In genomic region chr16:20424129-20424866, GRCh38 we compare ENCODE assay signal across 1 cellular context.
TF ChIP-seq lines count a peak whose summit lies in the region.

No MANE protein-coding gene starts in this region.

TF ChIP-seq in HepG2, 621 proteins besides CTCF, POLR2A, EP300 and RAD21 (continued from another document and continues in another):
- TF ChIP-seq ZBTB40 (IDR thresholded peaks at IDR 0.05) (no peak), ZBTB40 (CRISPR knock-in tag; IDR thresholded peaks at IDR 0.05) (no peak; the same call in 1 of the 2 replicates), NR2F1 (CRISPR knock-in tag; IDR thresholded peaks at IDR 0.05) (peak; percentile 38 to 72; a peak in 2 of 4 replicates), ZBTB4 (CRISPR knock-in tag; IDR thresholded peaks at IDR 0.05; ENCODE audit: borderline replicate concordance) (0 out of 2 replicates have a peak, but pooled peaks have one; percentile 22), SMAD3 (CRISPR knock-in tag; IDR thresholded peaks at IDR 0.05) (peak; percentile 66; the same call in 1 of the 2 replicates), HBP1 (CRISPR knock-in tag; IDR thresholded peaks at IDR 0.05; ENCODE audit: low read depth) (peak; percentile 63; the same call in 1 of the 2 replicates), KMT2A (CRISPR knock-in tag; IDR thresholded peaks at IDR 0.05) (no peak), ZNF430 (CRISPR knock-in tag; IDR thresholded peaks at IDR 0.05) (peak; percentile 72; the same call in 1 of the 2 replicates), GZF1 (CRISPR knock-in tag; IDR thresholded peaks at IDR 0.05) (no peak), HMG20B (CRISPR knock-in tag; conservative IDR thresholded peaks at IDR 0.05) (peak; percentile 72; the same call in 1 of the 2 replicates), ZSCAN30 (CRISPR knock-in tag; IDR thresholded peaks at IDR 0.05) (no peak), ZNF33B (CRISPR knock-in tag; IDR thresholded peaks at IDR 0.05) (0 out of 2 replicates have a peak, but pooled peaks have one; percentile 32), E2F1 (CRISPR knock-in tag; IDR thresholded peaks at IDR 0.05) (no peak), ZNF343 (CRISPR knock-in tag; IDR thresholded peaks at IDR 0.05) (no peak), RAD51 (IDR thresholded peaks at IDR 0.05; ENCODE audit: borderline replicate concordance) (peak; percentile 20; the same call in 1 of the 2 replicates), SYNCRIP (IDR thresholded peaks at IDR 0.05; ENCODE audit: insufficient read depth, low read depth, low read length) (no peak), ZNF607 (CRISPR knock-in tag; IDR thresholded peaks at IDR 0.05; ENCODE audit: borderline replicate concordance) (peak; percentile 79; the same call in 1 of the 2 replicates), TRIM24 (CRISPR knock-in tag; IDR thresholded peaks at IDR 0.05) (no peak), CSRNP1 (CRISPR knock-in tag; IDR thresholded peaks at IDR 0.05) (no peak), ZNF232 (CRISPR knock-in tag; IDR thresholded peaks at IDR 0.05; ENCODE audit: borderline replicate concordance) (peak; percentile 75; the same call in 1 of the 2 replicates), MZF1 (CRISPR knock-in tag; IDR thresholded peaks at IDR 0.05; ENCODE audit: borderline replicate concordance) (0 out of 2 replicates have a peak, but pooled peaks have one; percentile 81), SMYD3 (CRISPR knock-in tag; IDR thresholded peaks at IDR 0.05) (no peak; the same call in 1 of the 2 replicates), SP140L (CRISPR knock-in tag; IDR thresholded peaks at IDR 0.05; ENCODE audit: borderline replicate concordance) (peak; percentile 92), MIER3 (CRISPR knock-in tag; IDR thresholded peaks at IDR 0.05; ENCODE audit: borderline replicate concordance) (no peak), FOXA1 (IDR thresholded peaks at IDR 0.05) (no peak), FOXA1 (CRISPR knock-in tag; IDR thresholded peaks at IDR 0.05) (0 out of 2 replicates have a peak, but pooled peaks have one; percentile 46), SP1 (IDR thresholded peaks at IDR 0.05) (no peak), SP1 (CRISPR knock-in tag; IDR thresholded peaks at IDR 0.05) (0 out of 2 replicates have a peak, but pooled peaks have one; percentile 30), ZNF629 (CRISPR knock-in tag; conservative IDR thresholded peaks at IDR 0.05) (0 out of 2 replicates have a peak, but pooled peaks have one; percentile 10), RORA (CRISPR knock-in tag; IDR thresholded peaks at IDR 0.05) (0 out of 2 replicates have a peak, but pooled peaks have one; percentile 86), RNF2 (conservative IDR thresholded peaks at IDR 0.05; ENCODE audit: low read depth) (no peak), ZBTB3 (CRISPR knock-in tag; IDR thresholded peaks at IDR 0.05; ENCODE audit: borderline replicate concordance, low read depth) (no peak), ZNF256 (CRISPR knock-in tag; conservative IDR thresholded peaks at IDR 0.05) (no peak; the same call in 1 of the 2 replicates), NFIC (IDR thresholded peaks at IDR 0.05; ENCODE audit: low read length) (peak; percentile 31; the same call in 1 of the 2 replicates), ZBTB1 (CRISPR knock-in tag; IDR thresholded peaks at IDR 0.05; ENCODE audit: borderline replicate concordance) (no peak), SAP130 (CRISPR knock-in tag; IDR thresholded peaks at IDR 0.05; ENCODE audit: low read depth) (peak; percentile 87), ZSCAN25 (CRISPR knock-in tag; IDR thresholded peaks at IDR 0.05) (peak; percentile 52; the same call in 1 of the 2 replicates), ATF1 (CRISPR knock-in tag; IDR thresholded peaks at IDR 0.05) (no peak), ZNF546 (CRISPR knock-in tag; conservative IDR thresholded peaks at IDR 0.05) (0 out of 2 replicates have a peak, but pooled peaks have one; percentile 33), MTF2 (CRISPR knock-in tag; IDR thresholded peaks at IDR 0.05; ENCODE audit: borderline replicate concordance) (no peak), CHD2 (IDR thresholded peaks at IDR 0.05; ENCODE audit: low read depth, low read length) (no peak), ZNF160 (CRISPR knock-in tag; IDR thresholded peaks at IDR 0.05) (no peak), POGK (CRISPR knock-in tag; conservative IDR thresholded peaks at IDR 0.05) (no peak; the same call in 1 of the 2 replicates), ZFP90 (CRISPR knock-in tag; IDR thresholded peaks at IDR 0.05; ENCODE audit: borderline replicate concordance) (0 out of 2 replicates have a peak, but pooled peaks have one; percentile 23), BCL6 (CRISPR knock-in tag; IDR thresholded peaks at IDR 0.05) (peak; percentile 74), HINFP (CRISPR knock-in tag; IDR thresholded peaks at IDR 0.05; ENCODE audit: low read depth) (0 out of 2 replicates have a peak, but pooled peaks have one; percentile 61)
